Comparison of ENCODE assay signal across 27 cellular contexts in the genomic region with DNA sequence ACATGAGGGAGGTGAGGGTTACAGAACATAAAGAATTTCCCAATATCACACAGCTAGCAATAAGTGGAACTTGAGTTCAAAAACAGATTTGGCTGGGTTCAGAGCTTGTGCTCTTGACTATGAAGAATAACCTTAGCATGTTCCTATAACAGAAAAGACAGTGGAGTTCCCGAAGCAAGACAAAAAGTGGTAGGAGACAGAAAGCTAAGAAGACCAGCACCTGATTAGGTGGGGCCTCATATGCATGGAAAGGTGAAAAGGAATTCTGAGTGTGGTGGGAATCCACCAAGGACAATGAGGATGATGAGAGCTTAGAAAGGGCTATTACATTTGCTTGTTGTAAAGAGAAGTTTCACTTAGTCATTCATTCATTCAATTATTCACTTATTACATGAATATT.
"Had no signal": no experiment of that assay in that cellular context is flagged by ENCODE, and none has a peak within 500 bp of the region (broad histone marks: within the 10 kb centered on the region; RNA-seq: fewer than 3 reads in every experiment).

No MANE protein-coding gene starts in this region.

- FAIRE-seq: urothelium cell line had no signal

- H3K4me1 ChIP-seq: stomach, suprapubic skin, testis, thyroid gland, tibial artery, tibial nerve, transverse colon, upper lobe of left lung, upper lobe of right lung, uterus, vagina had no signal

- H3K27ac ChIP-seq: stomach, suprapubic skin, testis, thoracic aorta, thyroid gland, tibial artery, tibial nerve, transverse colon, upper lobe of left lung, upper lobe of right lung, uterus, vagina had no signal

- H3K36me3 ChIP-seq: stomach, suprapubic skin, thoracic aorta, thyroid gland, tibial artery, tibial nerve, transverse colon, upper lobe of left lung, upper lobe of right lung, uterus, vagina had no signal

- ATAC-seq: stimulated activated effector memory CD8-positive, alpha-beta T cell treated with anti-CD3 and anti-CD28 coated beads, Interleukin-12 subunit alpha, Interleukin-12 subunit beta, amount 100 ng/mL, for 72 hours; stimulated activated memory B cell treated with anti-CD40 and anti-IgM and Interleukin-4, amounts not matched to agents 10 μg/mL and 1 μg/mL and 100 μg/mL, for 72 hours; stimulated activated naive B cell treated with anti-CD40 and anti-IgM and Interleukin-4, amounts not matched to agents 10 μg/mL and 1 μg/mL and 100 μg/mL, for 72 hours; stimulated activated naive CD8-positive, alpha-beta T cell treated with anti-CD3 and anti-CD28 coated beads, Interleukin-15, amount 100 ng/mL, for 72 hours; stimulated activated naive CD8-positive, alpha-beta T cell treated with anti-CD3 and anti-CD28 coated beads, Interleukin-15, Interleukin-2, amounts not matched to agents 100 U/mL and 50 U/mL, for 24 hours; upper lobe of right lung had no signal

- H3K27me3 ChIP-seq: stomach, testis, thyroid gland, tibial artery, tibial nerve, transverse colon, upper lobe of left lung, upper lobe of right lung, uterus, vagina had no signal

- H3K4me3 ChIP-seq: stomach, suprapubic skin, testis, thoracic aorta, thyroid gland, tibial artery, tibial nerve, transverse colon, upper lobe of left lung, upper lobe of right lung, uterus, vagina had no signal

- DNase-seq: stimulated activated CD4-positive, alpha-beta T cell treated with anti-CD3 and anti-CD28 coated beads, Interleukin-2, amount 100 ng/mL, for 48 hours; stimulated activated CD4-positive, alpha-beta T cell treated with anti-CD3 and anti-CD28 coated beads, Interleukin-4, amount 100 ng/mL, for 1 hour; stimulated activated CD4-positive, alpha-beta T cell treated with anti-CD3 and anti-CD28 coated beads, Interleukin-4, amount 100 ng/mL, for 24 hours; stimulated activated CD4-positive, alpha-beta T cell treated with anti-CD3 and anti-CD28 coated beads, Interleukin-4, amount 100 ng/mL, for 4 hours; stimulated activated CD8-positive, alpha-beta memory T cell treated with anti-CD3 and anti-CD28 coated beads, Interleukin-4, amount 100 ng/mL, for 48 hours; stimulated activated naive B cell treated with anti-CD40 and anti-IgM and Interleukin-4, amounts not matched to agents 10 μg/mL and 1 μg/mL and 100 μg/mL, for 72 hours; stimulated activated naive CD4-positive, alpha-beta T cell; stimulated activated naive CD4-positive, alpha-beta T cell treated with Interleukin-2 at 50 U/mL for 16 hours; stimulated activated naive CD8-positive, alpha-beta T cell treated with anti-CD3 and anti-CD28 coated beads, Interleukin-15, amount 100 ng/mL, for 72 hours; stimulated activated naive CD8-positive, alpha-beta T cell treated with anti-CD3 and anti-CD28 coated beads, Interleukin-15, Interleukin-2, amounts not matched to agents 100 U/mL and 50 U/mL, for 24 hours; stomach; substantia nigra; testis; thyroid gland; tibial artery; transverse colon; trophoblast cell; upper lobe of left lung; upper lobe of right lung; uterus had no signal

- H3K9me3 ChIP-seq: stomach, suprapubic skin, testis, thoracic aorta, thyroid gland, tibial artery, transverse colon, upper lobe of left lung, upper lobe of right lung, uterus, vagina had no signal
